ENCODE assay signal across 22 cellular contexts in the genomic region with DNA sequence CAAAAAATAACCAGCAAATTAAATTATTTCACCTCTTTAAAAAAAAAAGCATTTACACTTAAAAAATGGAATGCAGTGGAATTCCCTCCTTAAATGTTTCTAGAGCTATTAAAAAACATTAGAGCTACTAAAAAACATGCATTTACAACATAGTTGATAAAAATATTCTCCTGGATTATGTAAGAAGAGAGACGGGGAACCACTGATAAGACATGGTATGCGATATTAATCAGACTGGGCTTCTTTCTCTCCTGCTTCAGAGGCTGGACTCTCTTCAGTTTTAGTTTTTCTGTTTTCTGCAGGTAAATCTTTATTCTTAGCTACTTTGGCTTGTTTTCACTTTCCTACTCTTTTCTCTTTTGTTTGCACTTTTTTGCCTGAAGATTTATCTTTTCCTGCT. TPM values are rescaled to one million over a fixed set of nuclear protein-coding genes. Genes with fewer than 3 reads are reported as not detected.
A peak's percentile ranks its signal among the peaks of the same experiment; 100 is the strongest.
DNase-seq lines count a peak whose midpoint lies in the region; ATAC-seq and TF ChIP-seq lines count a peak whose summit lies in the region.
"Had no signal": no experiment of that assay in that cellular context is flagged by ENCODE, and none has a peak within 500 bp of the region (broad histone marks: within the 10 kb centered on the region; RNA-seq: fewer than 3 reads in every experiment).

No MANE protein-coding gene starts in this region.

- TF ChIP-seq CTCF in endodermal cell (conservative IDR thresholded peaks at IDR 0.05), result no peak

- no peak overlapping the region for H4K8ac ChIP-seq in trophoblast cell (ENCODE audit: low read depth, low read length)
- H4K8ac ChIP-seq in neuronal stem cell (ENCODE audit: low read depth, low read length), result no peak overlapping the region

- H3K27me3 ChIP-seq in endodermal cell (ENCODE audit: control insufficient read depth, insufficient read depth, low read length, poor library complexity, severe bottlenecking) (no peaks in the 10 kb centered on the region), trophoblast cell (ENCODE audit: insufficient read depth, low read length) (no peaks in the 10 kb centered on the region), neuronal stem cell (ENCODE audit: control insufficient read depth in 3 of 3, insufficient read depth in 3 of 3, low read depth in 1 of 3, low read length in 3 of 3) (no peaks in the 10 kb centered on the region)

- H2AK5ac ChIP-seq in trophoblast cell (ENCODE audit: low read length), result no peak overlapping the region
- H2AK5ac ChIP-seq in neuronal stem cell (ENCODE audit: low read depth, low read length), result no peak overlapping the region

- H3K79me1 ChIP-seq in trophoblast cell (ENCODE audit: low read length) (no peaks in the 10 kb centered on the region), neuronal stem cell (ENCODE audit: low read depth, low read length) (no peaks in the 10 kb centered on the region)

- no peaks in the 10 kb centered on the region for H3K9me3 ChIP-seq in endodermal cell (ENCODE audit: control insufficient read depth, low read length)
- no peaks in the 10 kb centered on the region for H3K9me3 ChIP-seq in trophoblast cell (ENCODE audit: insufficient read depth, low read depth, low read length)
- H3K9me3 ChIP-seq in neuronal stem cell (replicated peaks in 1 of 2; ENCODE audit: control insufficient read depth in 2 of 2, insufficient read depth in 1 of 2, low read depth in 1 of 2, low read length in 2 of 2), result no peaks in the 10 kb centered on the region
- H3K9me3 ChIP-seq: Caco-2 had no signal

- peaks cover 26% of the 10 kb centered on the region for H3K4me1 Mint-ChIP-seq in activated naive CD8-positive, alpha-beta T cell (ENCODE audit: low read depth)
- H3K4me1 Mint-ChIP-seq in activated naive CD8-positive, alpha-beta T cell treated with anti-CD3 and anti-CD28 coated beads for 36 hours, result peaks cover 30% of the 10 kb centered on the region
- H3K4me1 Mint-ChIP-seq in T-cell (peaks cover 34 to 44% (median 37%) of the 10 kb centered on the region in 3 donors), endodermal cell (peaks cover 54% of the 10 kb centered on the region)

- CTCF ChIA-PET in T-cell (lab: Charles Lee), result interaction anchor here (0.9 to 1.1 kb wide), 3 partner anchors 9 to 11 kb away, joined by 3 read pairs; no protein-coding TSS in a partner anchor

- no peaks in the 10 kb centered on the region for H3K9me3 Mint-ChIP-seq in activated naive CD8-positive, alpha-beta T cell (ENCODE audit: low read depth)
- no peaks in the 10 kb centered on the region for H3K9me3 Mint-ChIP-seq in activated naive CD8-positive, alpha-beta T cell treated with anti-CD3 and anti-CD28 coated beads for 36 hours
- H3K9me3 Mint-ChIP-seq in T-cell (no peaks in the 10 kb centered on the region), endodermal cell (no peaks in the 10 kb centered on the region)

- no peaks in the 10 kb centered on the region for H3K27me3 Mint-ChIP-seq in activated naive CD8-positive, alpha-beta T cell
- H3K27me3 Mint-ChIP-seq in activated naive CD8-positive, alpha-beta T cell treated with anti-CD3 and anti-CD28 coated beads for 36 hours, result no peaks in the 10 kb centered on the region
- H3K27me3 Mint-ChIP-seq in T-cell (no peaks in the 10 kb centered on the region), endodermal cell (ENCODE audit: insufficient read depth) (no peaks in the 10 kb centered on the region)

- no peak overlapping the region for H4K12ac ChIP-seq in trophoblast cell (ENCODE audit: low read depth, low read length)

- H2BK120ac ChIP-seq in trophoblast cell (ENCODE audit: insufficient read depth, low read length, poor library complexity) (no peak overlapping the region), neuronal stem cell (ENCODE audit: low read depth, low read length) (no peak overlapping the region)

- H3K18ac ChIP-seq in trophoblast cell (ENCODE audit: low read length) (no peak overlapping the region), neuronal stem cell (ENCODE audit: low read length) (no peak overlapping the region)

- H3K36me3 ChIP-seq in endodermal cell (ENCODE audit: control insufficient read depth, insufficient read depth, low read length), result peaks cover 73% of the 10 kb centered on the region
- peaks cover 4 to 13% of the 10 kb centered on the region in 2 experiments for H3K36me3 ChIP-seq in trophoblast cell (ENCODE audit: control insufficient read depth in 1 of 2, insufficient read depth in 2 of 2, low read length in 2 of 2)
- peaks cover 6 to 76% of the 10 kb centered on the region in 2 donors for H3K36me3 ChIP-seq in neuronal stem cell (replicated peaks in 1 of 2; ENCODE audit: control insufficient read depth in 2 of 2, insufficient read depth in 2 of 2, low read length in 2 of 2)

- no peak overlapping the region for H3K4me3 Mint-ChIP-seq in activated naive CD8-positive, alpha-beta T cell
- no peak overlapping the region for H3K4me3 Mint-ChIP-seq in activated naive CD8-positive, alpha-beta T cell treated with anti-CD3 and anti-CD28 coated beads for 36 hours
- no peak overlapping the region for H3K4me3 Mint-ChIP-seq in T-cell
- no peak overlapping the region for H3K4me3 Mint-ChIP-seq in endodermal cell

- no peaks in the 10 kb centered on the region for H3K79me2 ChIP-seq in trophoblast cell (ENCODE audit: control insufficient read depth, insufficient read depth, low read length, poor library complexity)

- no peak overlapping the region for H2BK15ac ChIP-seq in neuronal stem cell (ENCODE audit: low read length)

- H3K36me3 Mint-ChIP-seq in activated naive CD8-positive, alpha-beta T cell, result peaks cover 9% of the 10 kb centered on the region
- peaks cover 21% of the 10 kb centered on the region for H3K36me3 Mint-ChIP-seq in activated naive CD8-positive, alpha-beta T cell treated with anti-CD3 and anti-CD28 coated beads for 36 hours
- H3K36me3 Mint-ChIP-seq in T-cell (peaks cover 31% of the 10 kb centered on the region), endodermal cell (ENCODE audit: low read depth) (peaks cover 36% of the 10 kb centered on the region)

- peak overlapping the region; percentile 79 for H3K27ac Mint-ChIP-seq in activated naive CD8-positive, alpha-beta T cell
- no peak overlapping the region for H3K27ac Mint-ChIP-seq in activated naive CD8-positive, alpha-beta T cell treated with anti-CD3 and anti-CD28 coated beads for 36 hours
- peak overlapping the region; percentile 6 to 56 for H3K27ac Mint-ChIP-seq in T-cell
- peak overlapping the region; percentile 71 for H3K27ac Mint-ChIP-seq in endodermal cell

- H2AFZ ChIP-seq in trophoblast cell (ENCODE audit: insufficient read depth, low read length, poor library complexity) (no peak overlapping the region), neuronal stem cell (ENCODE audit: low read length) (no peak overlapping the region)

- H2BK5ac ChIP-seq in trophoblast cell (ENCODE audit: low read depth, low read length, poor library complexity) (no peak overlapping the region), neuronal stem cell (ENCODE audit: low read length) (no peak overlapping the region)

- 100% methylated on average over 1 to 2 of the region's 2 CpGs for WGBS in endodermal cell (ENCODE audit: insufficient coverage in 1 of 2, insufficient read length in 1 of 2), 2 experiments
- WGBS in trophoblast cell (ENCODE audit: extremely low coverage, insufficient coverage, insufficient read length), result no CpG with 5 or more reads among the region's 2 CpGs
- no CpG with 5 or more reads among the region's 2 CpGs for WGBS in neuronal stem cell (ENCODE audit: extremely low coverage in 2 of 2, insufficient read length in 2 of 2, insufficient replicate concordance in 1 of 2), 2 donors

- H3K9ac ChIP-seq in endodermal cell (ENCODE audit: extremely low read depth, low read length, poor library complexity, severe bottlenecking) (no peak overlapping the region), trophoblast cell (ENCODE audit: low read length) (no peak overlapping the region), neuronal stem cell (ENCODE audit: low read depth, low read length, poor library complexity) (no peak overlapping the region)

- no peak overlapping the region for H4K91ac ChIP-seq in trophoblast cell (ENCODE audit: low read depth, low read length)
- no peak overlapping the region for H4K91ac ChIP-seq in neuronal stem cell (ENCODE audit: low read depth, low read length, poor library complexity)

- H3K4ac ChIP-seq in trophoblast cell (ENCODE audit: low read depth, low read length) (no peak overlapping the region), neuronal stem cell (ENCODE audit: low read length) (no peak overlapping the region)

- no peak overlapping the region for H3K4me3 ChIP-seq in endodermal cell (ENCODE audit: low read length)
- H3K4me3 ChIP-seq in trophoblast cell (ENCODE audit: low read depth, low read length), result no peak overlapping the region
- H3K4me3 ChIP-seq in neuronal stem cell (ENCODE audit: low read length in 2 of 2), result no peak overlapping the region
- H3K4me3 ChIP-seq: GM12878 had no signal

- H3K4me2 ChIP-seq in trophoblast cell (ENCODE audit: low read length) (no peak overlapping the region), neuronal stem cell (ENCODE audit: insufficient read depth, low read length, poor library complexity, severe bottlenecking) (no peak overlapping the region)

- no peak overlapping the region for H2BK12ac ChIP-seq in trophoblast cell (ENCODE audit: low read length)
- no peak overlapping the region for H2BK12ac ChIP-seq in neuronal stem cell (ENCODE audit: low read length)

- DNase-seq in activated naive CD8-positive, alpha-beta T cell treated with anti-CD3 and anti-CD28 coated beads for 36 hours, result no peak
- DNase-seq in T-cell, result no peak
- DNase-seq in endodermal cell, result no peak
- peak; percentile 4 to 70 for DNase-seq in trophoblast cell
- no peak for DNase-seq in neuronal stem cell (ENCODE audit: low spot score)
- no peak for DNase-seq in NCI-H774 (lab: John Stamatoyannopoulos, UW)
- DNase-seq in ecto neural progenitor cell (ENCODE audit: low spot score), result no peak
- DNase-seq: Caco-2, DMS 273 treated with DMSO at 0.1 percent for 48 hours, DND-41, H7, Karpas-422, NCI-H1417, NCI-H1694 treated with DMSO at 0.1 percent for 48 hours, NCI-H2081 treated with DMSO at 0.1 percent for 48 hours, NCI-H446, NCI-H526 had no signal

- no peak for ATAC-seq in T-cell (replicated peaks in 1 of 4)
- ATAC-seq: GM12878, Right ventricle myocardium inferior had no signal

- no peak overlapping the region for H3K23ac ChIP-seq in trophoblast cell (ENCODE audit: low read length)
- H3K23ac ChIP-seq in neuronal stem cell (ENCODE audit: low read depth, low read length, poor library complexity), result no peak overlapping the region

- no peak overlapping the region for H3K27ac ChIP-seq in endodermal cell (ENCODE audit: low read depth, low read length)
- no peak overlapping the region for H3K27ac ChIP-seq in trophoblast cell (ENCODE audit: low read depth, low read length)
- no peak overlapping the region for H3K27ac ChIP-seq in neuronal stem cell (replicated peaks; ENCODE audit: low read length)
- H3K27ac ChIP-seq: C4-2B had no signal

- H3K14ac ChIP-seq in trophoblast cell (ENCODE audit: low read length) (no peak overlapping the region), neuronal stem cell (ENCODE audit: low read length) (no peak overlapping the region)

- H3K4me1 ChIP-seq in endodermal cell (ENCODE audit: control insufficient read depth, insufficient read depth, low read length), result peaks cover 14% of the 10 kb centered on the region
- H3K4me1 ChIP-seq in trophoblast cell (ENCODE audit: control insufficient read depth in 1 of 2, insufficient read depth in 2 of 2, low read length in 2 of 2), result no peaks in the 10 kb centered on the region
- H3K4me1 ChIP-seq in neuronal stem cell (ENCODE audit: control insufficient read depth in 2 of 2, insufficient read depth in 1 of 2, low read depth in 1 of 2, low read length in 2 of 2), result no peaks in the 10 kb centered on the region
- H3K4me1 ChIP-seq: Caco-2 had no signal

- POLR2A ChIA-PET in T-cell (lab: Charles Lee), result interaction anchor here (0.5 to 0.9 kb wide), 3 partner anchors 22 to 508 kb away, joined by 3 to 6 read pairs (median 3); no protein-coding TSS in a partner anchor

RNA-seq across cellular contexts. Expression of gene WDR49, which starts 40.4 kb away (rescaled TPM):
- under 1 TPM in 1 of 2 experiments, not detected in 1; 0.31 TPM for total RNA-seq in activated naive CD8-positive, alpha-beta T cell treated with anti-CD3 and anti-CD28 coated beads for 36 hours
- total RNA-seq in T-cell, result 1 to 10 TPM in 2 of 5 donors, under 1 TPM in 3; 0.56 to 1.3 (median 0.79) TPM
- total RNA-seq in endodermal cell, result 1 to 10 TPM in 1 of 2 donors, under 1 TPM in 1; 0.93 to 1.6 TPM
- polyA plus RNA-seq in endodermal cell (2013, experiment 1 of 2), result 1.4 TPM
- polyA plus RNA-seq in endodermal cell (2013, experiment 2 of 2), result 2.0 TPM
- polyA plus RNA-seq in trophoblast cell (2013), result 0.04 TPM in 2 replicates
- polyA plus RNA-seq in neuronal stem cell (2013, experiment 1 of 2), result 0.13 TPM
- polyA plus RNA-seq in neuronal stem cell (2013, experiment 2 of 2), result 0.04 TPM
- total RNA-seq: M059J had no signal

RNA-seq across cellular contexts. Expression of gene PDCD10, which starts 40.6 kb away (rescaled TPM):
- 10 to 100 TPM; 78.7 to 88.7 TPM for total RNA-seq in activated naive CD8-positive, alpha-beta T cell treated with anti-CD3 and anti-CD28 coated beads for 36 hours
- total RNA-seq in T-cell (10 to 100 TPM; 40.2 to 46.7 (median 40.8) TPM), endodermal cell (10 to 100 TPM; 75.2 to 84.8 TPM)
- polyA plus RNA-seq in endodermal cell (2013, experiment 1 of 2), result 55.0 TPM
- 58.4 TPM for polyA plus RNA-seq in endodermal cell (2013, experiment 2 of 2)
- 89.5 and 93.3 TPM in 2 replicates for polyA plus RNA-seq in trophoblast cell (2013)
- polyA plus RNA-seq in neuronal stem cell (2013, experiment 1 of 2), result 61.0 TPM
- polyA plus RNA-seq in neuronal stem cell (2013, experiment 2 of 2), result 62.4 TPM

RNA-seq across cellular contexts. Expression of gene SERPINI1, which starts 41.4 kb away (rescaled TPM):
- 1 to 10 TPM; 1.1 to 1.2 TPM for total RNA-seq in activated naive CD8-positive, alpha-beta T cell treated with anti-CD3 and anti-CD28 coated beads for 36 hours
- total RNA-seq in T-cell (1 to 10 TPM; 2.8 to 4.1 (median 3.0) TPM), endodermal cell (10 to 100 TPM; 16.1 to 21.2 TPM)
- polyA plus RNA-seq in endodermal cell (2013, experiment 1 of 2), result 4.3 TPM
- 6.0 TPM for polyA plus RNA-seq in endodermal cell (2013, experiment 2 of 2)
- polyA plus RNA-seq in trophoblast cell (2013), result 2.3 and 3.1 TPM in 2 replicates
- polyA plus RNA-seq in neuronal stem cell (2013, experiment 1 of 2), result 2.6 TPM
- 2.5 TPM for polyA plus RNA-seq in neuronal stem cell (2013, experiment 2 of 2)

Comparison
In these comparisons a context has a peak if more than half of its experiments do, and no peak if none do; other contexts are left out.
1. DNase-seq: peak in trophoblast cell (2 of 2); none in activated naive CD8-positive, alpha-beta T cell treated with anti-CD3 and anti-CD28 coated beads for 36 hours (single experiment), T-cell (0 of 34), endodermal cell (single experiment), neuronal stem cell (single experiment), NCI-H774 (single experiment) and ecto neural progenitor cell (single experiment).